In the genomic region with DNA sequence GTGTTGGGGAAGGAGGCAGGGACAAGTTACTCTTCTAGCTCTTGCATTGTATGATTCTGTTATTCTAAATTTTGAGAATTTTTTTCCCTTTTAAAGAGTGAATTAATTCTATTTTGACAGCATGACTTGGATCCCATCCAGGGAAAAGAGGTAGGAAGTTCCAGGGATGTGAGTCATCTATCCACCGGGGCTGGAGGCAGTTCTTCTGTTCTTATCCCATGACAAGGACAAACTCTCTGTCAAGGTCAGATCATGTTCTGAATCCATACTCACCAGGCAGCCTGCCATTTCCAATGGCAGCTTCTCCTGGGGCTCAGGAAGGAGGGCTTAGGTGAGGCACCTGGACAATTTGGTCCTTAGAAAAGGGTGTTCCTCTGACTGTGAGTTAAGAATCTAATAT, we compare ENCODE assay signal across 10 cellular contexts.
DNase-seq lines count a peak whose midpoint lies in the region; ATAC-seq and TF ChIP-seq lines count a peak whose summit lies in the region.
"Had no signal": no experiment of that assay in that cellular context is flagged by ENCODE, and none has a peak within 500 bp of the region (broad histone marks: within the 10 kb centered on the region; RNA-seq: fewer than 3 reads in every experiment).

No MANE protein-coding gene starts in this region.

- TF ChIP-seq EP300 in SK-N-SH (IDR thresholded peaks at IDR 0.05; ENCODE audit: borderline replicate concordance in 1 of 2, low read depth in 1 of 2, low read length in 1 of 2) (peak in 1 of 2 experiments; percentile 31; a peak in 1 of 4 replicates), upper lobe of left lung (IDR thresholded peaks at IDR 0.05) (no peak), stomach (IDR thresholded peaks at IDR 0.05) (no peak)

- POLR2A ChIA-PET in SK-N-SH (lab: Yijun Ruan, JAX) = no interaction called here

- H3K4me3 ChIP-seq in GM23248 (no peak overlapping the region), SK-N-SH (ENCODE audit: low read depth in 2 of 2, low read length in 1 of 2) (no peak overlapping the region), rectal smooth muscle tissue (ENCODE audit: low read length) (no peak overlapping the region), coronary artery (no peak overlapping the region), upper lobe of left lung (no peak overlapping the region), stomach (no peak overlapping the region)

- TF ChIP-seq CTCF in SK-N-SH (IDR thresholded peaks at IDR 0.05) (no peak), coronary artery (IDR thresholded peaks at IDR 0.05) (no peak), upper lobe of left lung (IDR thresholded peaks at IDR 0.05) (no peak), stomach (IDR thresholded peaks at IDR 0.05) (no peak)

- CTCF ChIA-PET in SK-N-SH (lab: Yijun Ruan, JAX) = interaction anchor here (2.6 kb wide), 1 partner anchor 10 kb away, joined by 12 read pairs; no protein-coding TSS in a partner anchor

- H3F3A ChIP-seq in GM23248 (ENCODE audit: insufficient read depth) (peaks cover 23% of the 10 kb centered on the region), SK-N-SH (replicated peaks; ENCODE audit: insufficient read depth) (peaks cover 21% of the 10 kb centered on the region)

- H3K79me2 ChIP-seq in GM23248 (ENCODE audit: insufficient read depth) = no peaks in the 10 kb centered on the region
- H3K79me2 ChIP-seq in SK-N-SH (ENCODE audit: insufficient read depth) = no peaks in the 10 kb centered on the region

- no peaks in the 10 kb centered on the region for H3K9me2 ChIP-seq in GM23248 (ENCODE audit: insufficient read depth)
- no peaks in the 10 kb centered on the region for H3K9me2 ChIP-seq in SK-N-SH

- peaks cover 29% of the 10 kb centered on the region for H3K4me1 ChIP-seq in GM23248 (ENCODE audit: insufficient read depth)
- no peaks in the 10 kb centered on the region for H3K4me1 ChIP-seq in SK-N-SH (ENCODE audit: control insufficient read depth in 1 of 2, insufficient read depth in 2 of 2, low read depth in 1 of 2, low read length in 1 of 2)
- H3K4me1 ChIP-seq in rectal smooth muscle tissue (ENCODE audit: control insufficient read depth, insufficient read depth, low read length) = peaks cover 3% of the 10 kb centered on the region
- H3K4me1 ChIP-seq in upper lobe of left lung = no peaks in the 10 kb centered on the region
- peaks cover 0 to 5% (median 0%) of the 10 kb centered on the region in 4 donors for H3K4me1 ChIP-seq in stomach

- peak; percentile 37 for DNase-seq in GM23248
- no peak for DNase-seq in SK-N-SH
- DNase-seq in head of caudate nucleus = peak in 26 of 42 donors; percentile 1 to 65 (median 18)
- DNase-seq in coronary artery (ENCODE audit: low spot score) = no peak
- no peak for DNase-seq in upper lobe of left lung
- no peak for DNase-seq in stomach
- DNase-seq: DMS79, NCI-H1048 had no signal

- intact Hi-C loops in head of caudate nucleus (cut with DNase I) (no loop called here), stomach (cut with DNase I; ENCODE audit: low total_unique reads) (no loop called here)

- H3K9me3 ChIP-seq in GM23248 (ENCODE audit: low read depth) = no peaks in the 10 kb centered on the region
- H3K9me3 ChIP-seq in SK-N-SH = no peaks in the 10 kb centered on the region
- peaks cover 0 to 6% (median 0%) of the 10 kb centered on the region in 4 donors for H3K9me3 ChIP-seq in upper lobe of left lung
- peaks cover 0 to 20% (median 8%) of the 10 kb centered on the region in 4 donors for H3K9me3 ChIP-seq in stomach

- no peak for ATAC-seq in upper lobe of left lung (ENCODE audit: low FRiP score in 2 of 2)
- ATAC-seq in GM18870 (IDR thresholded peaks at IDR 0.05; ENCODE audit: unreplicated experiment) = no peak

- no peaks in the 10 kb centered on the region for H3K36me3 ChIP-seq in GM23248 (ENCODE audit: low read depth)
- no peaks in the 10 kb centered on the region for H3K36me3 ChIP-seq in SK-N-SH (replicated peaks in 1 of 2; ENCODE audit: control insufficient read depth in 1 of 2, insufficient read depth in 2 of 2, low read length in 1 of 2)
- H3K36me3 ChIP-seq in rectal smooth muscle tissue (ENCODE audit: control insufficient read depth, insufficient read depth, low read length) = no peaks in the 10 kb centered on the region
- no peaks in the 10 kb centered on the region for H3K36me3 ChIP-seq in upper lobe of left lung
- no peaks in the 10 kb centered on the region for H3K36me3 ChIP-seq in stomach

- H2AFZ ChIP-seq in GM23248 (no peak overlapping the region), SK-N-SH (ENCODE audit: low read depth) (no peak overlapping the region)

- no peaks in the 10 kb centered on the region for H3K27me3 ChIP-seq in GM23248 (replicated peaks; ENCODE audit: insufficient read depth)
- H3K27me3 ChIP-seq in SK-N-SH (ENCODE audit: insufficient read depth) = no peaks in the 10 kb centered on the region
- H3K27me3 ChIP-seq in rectal smooth muscle tissue (ENCODE audit: control insufficient read depth, insufficient read depth, low read length) = peaks cover 2% of the 10 kb centered on the region
- H3K27me3 ChIP-seq in upper lobe of left lung = no peaks in the 10 kb centered on the region
- H3K27me3 ChIP-seq in stomach = peaks cover 0 to 8% (median 0%) of the 10 kb centered on the region in 3 donors

- TF ChIP-seq POLR2A in upper lobe of left lung (IDR thresholded peaks at IDR 0.05) (no peak), stomach (IDR thresholded peaks at IDR 0.05) (no peak)

- TF ChIP-seq RAD21 in SK-N-SH (IDR thresholded peaks at IDR 0.05; ENCODE audit: low read length) = no peak

- H3K27ac ChIP-seq in GM23248 = peak overlapping the region; percentile 51; the same call in 1 of the 2 replicates
- H3K27ac ChIP-seq in SK-N-SH (ENCODE audit: low read depth in 2 of 2, low read length in 1 of 2) = peak overlapping the region; percentile 65 to 78; a peak in 3 of 4 replicates
- peak overlapping the region; percentile 9 for H3K27ac ChIP-seq in rectal smooth muscle tissue (ENCODE audit: low read depth, low read length)
- H3K27ac ChIP-seq in coronary artery = no peak overlapping the region
- no peak overlapping the region for H3K27ac ChIP-seq in upper lobe of left lung
- peak overlapping the region in 1 of 5 donors; percentile 15 for H3K27ac ChIP-seq in stomach

- in situ Hi-C loops in GM23248 (cut with MboI) = no loop called here

- 0% methylated on average over 1 of the region's 1 CpG for WGBS in GM23248 (ENCODE audit: low coverage in 1 of 2, low lambda C conversion rate in 2 of 2, missing lambda C conversion rate in 2 of 2), 2 experiments
- WGBS in SK-N-SH (ENCODE audit: low lambda C conversion rate) = 0% methylated on average over 1 of the region's 1 CpG
- WGBS in upper lobe of left lung, 2 donors = 13 to 36% methylated on average over 1 of the region's 1 CpG
- 0 to 42% (median 5%) methylated on average over 1 of the region's 1 CpG for WGBS in stomach, 5 donors

- no peaks in the 10 kb centered on the region for H4K20me1 ChIP-seq in GM23248 (ENCODE audit: insufficient read depth)
- H4K20me1 ChIP-seq in SK-N-SH (ENCODE audit: insufficient read depth) = no peaks in the 10 kb centered on the region

- peak overlapping the region; percentile 48 for H3K4me2 ChIP-seq in GM23248 (ENCODE audit: unreplicated experiment)
- H3K4me2 ChIP-seq in SK-N-SH = peak overlapping the region; percentile 44; the same call in 1 of the 2 replicates

- H3K9ac ChIP-seq in GM23248 (no peak overlapping the region), SK-N-SH (peak overlapping the region; percentile 18; the same call in 1 of the 2 replicates), rectal smooth muscle tissue (ENCODE audit: low read length) (no peak overlapping the region)

TF ChIP-seq in SK-N-SH, 30 proteins besides CTCF, POLR2A, EP300 and RAD21 (continues in another document):
- no peak for TF ChIP-seq RFX5 (IDR thresholded peaks at IDR 0.05; ENCODE audit: low read length)
- TF ChIP-seq GATA2 (CRISPR knock-in tag; IDR thresholded peaks at IDR 0.05) = no peak
- TF ChIP-seq FOXJ3 (CRISPR knock-in tag; IDR thresholded peaks at IDR 0.05) = no peak
- TF ChIP-seq, protein P1, sequence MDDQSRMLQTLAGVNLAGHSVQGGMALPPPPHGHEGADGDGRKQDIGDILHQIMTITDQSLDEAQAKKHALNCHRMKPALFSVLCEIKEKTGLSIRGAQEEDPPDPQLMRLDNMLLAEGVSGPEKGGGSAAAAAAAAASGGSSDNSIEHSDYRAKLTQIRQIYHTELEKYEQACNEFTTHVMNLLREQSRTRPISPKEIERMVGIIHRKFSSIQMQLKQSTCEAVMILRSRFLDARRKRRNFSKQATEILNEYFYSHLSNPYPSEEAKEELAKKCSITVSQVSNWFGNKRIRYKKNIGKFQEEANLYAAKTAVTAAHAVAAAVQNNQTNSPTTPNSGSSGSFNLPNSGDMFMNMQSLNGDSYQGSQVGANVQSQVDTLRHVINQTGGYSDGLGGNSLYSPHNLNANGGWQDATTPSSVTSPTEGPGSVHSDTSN (IDR thresholded peaks at IDR 0.05) = peak; percentile 42
- TF ChIP-seq TEAD4 (IDR thresholded peaks at IDR 0.05; ENCODE audit: borderline replicate concordance, insufficient read depth) = 0 out of 2 replicates have a peak, but pooled peaks have one; percentile 36
- no peak for TF ChIP-seq EZH2phosphoT487 (IDR thresholded peaks at IDR 0.05; ENCODE audit: borderline replicate concordance, low read depth)
- TF ChIP-seq GABPA (IDR thresholded peaks at IDR 0.05; ENCODE audit: low read depth) = no peak
- TF ChIP-seq, protein P2, sequence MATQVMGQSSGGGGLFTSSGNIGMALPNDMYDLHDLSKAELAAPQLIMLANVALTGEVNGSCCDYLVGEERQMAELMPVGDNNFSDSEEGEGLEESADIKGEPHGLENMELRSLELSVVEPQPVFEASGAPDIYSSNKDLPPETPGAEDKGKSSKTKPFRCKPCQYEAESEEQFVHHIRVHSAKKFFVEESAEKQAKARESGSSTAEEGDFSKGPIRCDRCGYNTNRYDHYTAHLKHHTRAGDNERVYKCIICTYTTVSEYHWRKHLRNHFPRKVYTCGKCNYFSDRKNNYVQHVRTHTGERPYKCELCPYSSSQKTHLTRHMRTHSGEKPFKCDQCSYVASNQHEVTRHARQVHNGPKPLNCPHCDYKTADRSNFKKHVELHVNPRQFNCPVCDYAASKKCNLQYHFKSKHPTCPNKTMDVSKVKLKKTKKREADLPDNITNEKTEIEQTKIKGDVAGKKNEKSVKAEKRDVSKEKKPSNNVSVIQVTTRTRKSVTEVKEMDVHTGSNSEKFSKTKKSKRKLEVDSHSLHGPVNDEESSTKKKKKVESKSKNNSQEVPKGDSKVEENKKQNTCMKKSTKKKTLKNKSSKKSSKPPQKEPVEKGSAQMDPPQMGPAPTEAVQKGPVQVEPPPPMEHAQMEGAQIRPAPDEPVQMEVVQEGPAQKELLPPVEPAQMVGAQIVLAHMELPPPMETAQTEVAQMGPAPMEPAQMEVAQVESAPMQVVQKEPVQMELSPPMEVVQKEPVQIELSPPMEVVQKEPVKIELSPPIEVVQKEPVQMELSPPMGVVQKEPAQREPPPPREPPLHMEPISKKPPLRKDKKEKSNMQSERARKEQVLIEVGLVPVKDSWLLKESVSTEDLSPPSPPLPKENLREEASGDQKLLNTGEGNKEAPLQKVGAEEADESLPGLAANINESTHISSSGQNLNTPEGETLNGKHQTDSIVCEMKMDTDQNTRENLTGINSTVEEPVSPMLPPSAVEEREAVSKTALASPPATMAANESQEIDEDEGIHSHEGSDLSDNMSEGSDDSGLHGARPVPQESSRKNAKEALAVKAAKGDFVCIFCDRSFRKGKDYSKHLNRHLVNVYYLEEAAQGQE (IDR thresholded peaks at IDR 0.05; ENCODE audit: low read depth, low read length) = no peak
- TF ChIP-seq MEF2A (IDR thresholded peaks at IDR 0.05; ENCODE audit: borderline replicate concordance, low read depth) = no peak

Comparison
In these comparisons a context has a peak if more than half of its experiments do, and no peak if none do; other contexts are left out.
1. DNase-seq: peak in GM23248 (single experiment) and head of caudate nucleus (26 of 42); none in SK-N-SH (single experiment), coronary artery (single experiment), upper lobe of left lung (0 of 2) and stomach (single experiment).
2. H3K27ac ChIP-seq: peak in GM23248 (single experiment), SK-N-SH (2 of 2) and rectal smooth muscle tissue (single experiment); none in coronary artery (0 of 2) and upper lobe of left lung (0 of 4).